ENCODE assay signal across 28 cellular contexts in genomic region chr22:27811778-27812177, GRCh38.
"Had no signal": no experiment of that assay in that cellular context is flagged by ENCODE, and none has a peak within 500 bp of the region (broad histone marks: within the 10 kb centered on the region; RNA-seq: fewer than 3 reads in every experiment).

No MANE protein-coding gene starts in this region.

- H3K4me1 ChIP-seq: adrenal gland had no signal

- ATAC-seq: activated CD4-positive, CD25-positive, alpha-beta regulatory T cell treated with anti-CD3 and anti-CD28 coated beads, Interleukin-2, amount 50 U/mL, for 24 hours; activated CD8-positive, alpha-beta T cell treated with anti-CD3 and anti-CD28 coated beads for 36 hours; activated naive CD8-positive, alpha-beta T cell treated with anti-CD3 and anti-CD28 coated beads, Interleukin-2, amount 50 U/mL, for 24 hours; activated T-cell treated with anti-CD3 and anti-CD28 coated beads, Interleukin-2, amount 50 U/mL, for 4 hours; effector memory CD8-positive, alpha-beta T cell; T-helper 17 cell had no signal

- DNase-seq: activated B cell treated with CpG ODN at 0.5 μM for 24 hours; activated CD4-positive, alpha-beta T cell treated with anti-CD3 and anti-CD28 coated beads for 48 hours; activated CD4-positive, alpha-beta T cell treated with anti-CD3 and anti-CD28 coated beads, Interleukin-2, amount 50 U/mL, for 1 hour; activated CD4-positive, alpha-beta T cell treated with anti-CD3 and anti-CD28 coated beads, Interleukin-2, amount 50 U/mL, for 48 hours; activated CD8-positive, alpha-beta memory T cell treated with anti-CD3 and anti-CD28 coated beads for 24 hours; activated CD8-positive, alpha-beta T cell treated with anti-CD3 and anti-CD28 coated beads for 36 hours; activated effector memory CD4-positive, alpha-beta T cell treated with anti-CD3 and anti-CD28 coated beads, Interleukin-2, amount 50 U/mL, for 16 hours; activated naive CD4-positive, alpha-beta T cell treated with anti-CD3 and anti-CD28 coated beads for 36 hours; activated naive CD8-positive, alpha-beta T cell treated with anti-CD3 and anti-CD28 coated beads for 36 hours; activated naive CD8-positive, alpha-beta T cell treated with anti-CD3 and anti-CD28 coated beads, Interleukin-2, amount 50 U/mL, for 24 hours; activated T-cell treated with anti-CD3 and anti-CD28 coated beads, Interleukin-2, amount 50 U/mL, for 4 hours; adrenal gland; amygdala; aorta; cortex of kidney; dermis blood vessel endothelial cell; effector CD4-positive, alpha-beta T cell; effector memory CD8-positive, alpha-beta T cell; erythroblast; esophagus squamous epithelium; foreskin melanocyte; heart right ventricle; T-helper 1 cell; T-helper 17 cell; T1000; WERI-Rb-1 had no signal

- H3K9me3 ChIP-seq: adrenal gland, esophagus squamous epithelium, gastroesophageal sphincter, heart right ventricle had no signal

- H3K36me3 ChIP-seq: adrenal gland, esophagus squamous epithelium, gastroesophageal sphincter, heart right ventricle, WERI-Rb-1 had no signal

- H3K27me3 ChIP-seq: adrenal gland, esophagus squamous epithelium, gastroesophageal sphincter, heart right ventricle had no signal

- H3K27ac ChIP-seq: WERI-Rb-1 had no signal

- H3K4me3 ChIP-seq: adrenal gland, esophagus squamous epithelium, gastroesophageal sphincter, heart right ventricle had no signal
